ENCODE assay signal across 8 cellular contexts in the genomic region with DNA sequence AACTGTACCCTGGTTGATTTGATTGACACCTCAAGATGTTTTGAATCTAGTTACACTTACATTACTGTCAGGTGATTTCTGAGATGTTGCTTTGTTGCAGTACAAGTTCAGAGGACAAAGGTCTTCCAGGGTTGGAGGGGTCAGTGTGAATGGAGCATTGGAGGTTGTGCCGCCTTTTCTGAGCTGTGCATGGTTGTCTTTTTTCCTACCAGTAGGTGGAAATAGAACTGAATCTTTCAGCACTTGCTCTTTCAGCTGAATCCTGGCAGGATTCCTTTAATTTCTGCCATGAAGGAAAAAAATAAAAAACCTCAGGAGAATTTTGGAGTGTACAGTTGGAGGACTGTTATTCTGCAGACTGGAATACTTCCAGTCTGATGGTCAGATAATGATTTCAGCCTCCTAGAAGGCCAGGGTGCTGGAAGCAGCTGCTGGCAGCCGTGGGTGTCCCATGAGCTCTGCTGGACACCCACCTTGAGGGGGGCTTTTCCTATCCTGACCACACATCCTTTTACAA.
DNase-seq lines count a peak whose midpoint lies in the region; ATAC-seq and TF ChIP-seq lines count a peak whose summit lies in the region.

No MANE protein-coding gene starts in this region.

- H3K4me2 ChIP-seq in smooth muscle cell = no peak overlapping the region

- H3K27me3 ChIP-seq in ascending aorta (no peaks in the 10 kb centered on the region), smooth muscle cell (ENCODE audit: low read depth) (no peaks in the 10 kb centered on the region)

- no peaks in the 10 kb centered on the region for H3F3A ChIP-seq in smooth muscle cell (ENCODE audit: low read depth)

- H3K9me3 ChIP-seq in ascending aorta (peaks cover 0 to 6% of the 10 kb centered on the region in 2 donors), smooth muscle cell (replicated peaks; ENCODE audit: low read depth) (no peaks in the 10 kb centered on the region)

- H4K20me1 ChIP-seq in smooth muscle cell (ENCODE audit: low read depth) = no peaks in the 10 kb centered on the region

- H3K4me1 ChIP-seq in ascending aorta (peaks cover 0 to 4% of the 10 kb centered on the region in 2 donors), smooth muscle cell (ENCODE audit: low read depth) (no peaks in the 10 kb centered on the region)

- no peak overlapping the region for H2AFZ ChIP-seq in smooth muscle cell (ENCODE audit: low read depth)

- H3K9ac ChIP-seq in smooth muscle cell (ENCODE audit: low read depth) = no peak overlapping the region

- POLR2A ChIA-PET in GM10248 (lab: Yijun Ruan, JAX) = no interaction called here

- no peak for ATAC-seq in HG03280 (IDR thresholded peaks at IDR 0.05; ENCODE audit: unreplicated experiment)
- ATAC-seq in GM18861 (IDR thresholded peaks at IDR 0.05; ENCODE audit: unreplicated experiment) = no peak

- H3K36me3 ChIP-seq in ascending aorta (no peaks in the 10 kb centered on the region), smooth muscle cell (ENCODE audit: low read depth) (no peaks in the 10 kb centered on the region)

- WGBS in smooth muscle cell (ENCODE audit: low lambda C conversion rate) = 79% methylated on average over 2 of the region's 2 CpGs

- H3K79me2 ChIP-seq in smooth muscle cell (ENCODE audit: low read depth) = peaks cover 10% of the 10 kb centered on the region

- CTCF ChIA-PET in GM10248 (lab: Yijun Ruan, JAX) = no interaction called here

- H3K4me3 ChIP-seq in ascending aorta (peak overlapping the region in 1 of 2 donors; percentile 26), smooth muscle cell (no peak overlapping the region)

- H3K27ac ChIP-seq in ascending aorta (no peak overlapping the region), smooth muscle cell (ENCODE audit: low read depth) (no peak overlapping the region)

- intact Hi-C loops in ascending aorta (cut with DNase I) = loop anchor here (1.0 to 5.0 kb wide), 3 partner anchors 148 to 244 kb away; no protein-coding TSS in a partner anchor

- peak; percentile 51 for DNase-seq in HCEC 1CT
- no peak for DNase-seq in ascending aorta (ENCODE audit: low spot score in 2 of 2)
- DNase-seq in hepatic stellate cell (ENCODE audit: low spot score) = peak; percentile 45
- DNase-seq in smooth muscle cell (lab: John Stamatoyannopoulos, UW; ENCODE audit: unreplicated experiment) = no peak
- DNase-seq in GM10248 (ENCODE audit: extremely low spot score) = no peak
- DNase-seq in NCI-H1436 treated with DMSO at 0.1 percent for 48 hours (lab: John Stamatoyannopoulos, UW) = no peak

- peak; percentile 49 to 74 (median 49) for TF ChIP-seq CTCF in ascending aorta (IDR thresholded peaks at IDR 0.05)
- TF ChIP-seq CTCF in smooth muscle cell (IDR thresholded peaks at IDR 0.05; ENCODE audit: borderline replicate concordance, insufficient read depth, poor library complexity, severe bottlenecking) = peak; percentile 26
- TF ChIP-seq CTCF in GM10248 (IDR thresholded peaks at IDR 0.05; ENCODE audit: control extremely low read depth, extremely low read depth, low read depth, missing control alignments) = no peak

Comparison
In these comparisons a context has a peak if more than half of its experiments do, and no peak if none do; other contexts are left out.
1. DNase-seq: peak in HCEC 1CT (single experiment) and hepatic stellate cell (single experiment); none in ascending aorta (0 of 2), smooth muscle cell (single experiment), GM10248 (single experiment) and NCI-H1436 treated with DMSO at 0.1 percent for 48 hours (single experiment).